In genomic region chr1:6205849-6206845, GRCh38 we compare ENCODE assay signal across 8 cellular contexts. TPM values are rescaled to one million over a fixed set of nuclear protein-coding genes. Genes with fewer than 3 reads are reported as not detected.
DNase-seq lines count a peak whose midpoint lies in the region; ATAC-seq and TF ChIP-seq lines count a peak whose summit lies in the region.

Gene RNF207, plus strand, starts transcription at chr1:6206119. Its CDS starts 417 bp downstream, at chr1:6206536.

- H3K27me3 ChIP-seq in naive thymus-derived CD4-positive, alpha-beta T cell (ENCODE audit: control insufficient read depth in 2 of 2, insufficient read depth in 2 of 2, low read length in 2 of 2) = peaks cover 0 to 8% of the 10 kb centered on the region in 2 donors
- H3K27me3 ChIP-seq in subcutaneous abdominal adipose tissue (ENCODE audit: control insufficient read depth in 5 of 5, insufficient read depth in 4 of 5, low read length in 5 of 5) = peaks cover 0 to 10% (median 5%) of the 10 kb centered on the region in 5 donors

- intact Hi-C loops in CD14-positive monocyte (cut with micrococcal nuclease) = loop anchor here in 1 of 2 donors (10.0 kb wide), 1 partner anchor 151 kb away; no protein-coding TSS in a partner anchor
- intact Hi-C loops in naive thymus-derived CD4-positive, alpha-beta T cell (cut with micrococcal nuclease) = loop anchor here (1.0 to 10.0 kb wide), 3 partner anchors 29 to 396 kb away; partner anchors contain the start of genes ICMT (in 1 of the 2) and KLHL21 (in 1 of the 2)

- H3K36me3 Mint-ChIP-seq in CD14-positive monocyte = peaks cover 0 to 3% of the 10 kb centered on the region in 2 donors
- H3K36me3 Mint-ChIP-seq in naive thymus-derived CD4-positive, alpha-beta T cell = peaks cover 0 to 11% (median 0%) of the 10 kb centered on the region in 5 donors

- peaks cover 0 to 24% (median 3%) of the 10 kb centered on the region in 7 donors for H3K9me3 Mint-ChIP-seq in CD14-positive monocyte
- peaks cover 0 to 2% (median 0%) of the 10 kb centered on the region in 11 donors for H3K9me3 Mint-ChIP-seq in naive thymus-derived CD4-positive, alpha-beta T cell

- no peaks in the 10 kb centered on the region for H3K9me3 ChIP-seq in naive thymus-derived CD4-positive, alpha-beta T cell (ENCODE audit: control insufficient read depth in 2 of 3, low read length in 3 of 3)
- H3K9me3 ChIP-seq in subcutaneous abdominal adipose tissue (ENCODE audit: control insufficient read depth in 5 of 5, low read length in 5 of 5) = no peaks in the 10 kb centered on the region

- TF ChIP-seq CTCF in CD14-positive monocyte (IDR thresholded peaks at IDR 0.05) = no peak
- no peak for TF ChIP-seq CTCF in LNCaP clone FGC (IDR thresholded peaks at IDR 0.05; ENCODE audit: control insufficient read depth, extremely low read depth, insufficient read depth)

- DNase-seq in CD14-positive monocyte (ENCODE audit: low spot score) = no peak
- peak; percentile 27 for DNase-seq in LNCaP clone FGC (ENCODE audit: low read depth)
- DNase-seq in activated CD8-positive, alpha-beta memory T cell treated with anti-CD3 and anti-CD28 coated beads for 4 hours (ENCODE audit: low read depth in 2 of 2) = peak; percentile 12 to 29
- DNase-seq in epithelial cell of prostate (ENCODE audit: low read depth, low spot score) = no peak
- peak in 5 of 9 donors; percentile 21 to 86 (median 28) for DNase-seq in naive thymus-derived CD4-positive, alpha-beta T cell
- no peak for DNase-seq in NCI-H2081 treated with DMSO at 0.1 percent for 48 hours (lab: John Stamatoyannopoulos, UW)

- ATAC-seq in GM19397 (IDR thresholded peaks at IDR 0.05; ENCODE audit: unreplicated experiment) = peak; percentile 46
- ATAC-seq in naive thymus-derived CD4-positive, alpha-beta T cell = peak; percentile 67

- H3K27ac Mint-ChIP-seq in CD14-positive monocyte = no peak within 1 kb of the TSS
- peak within 1 kb of the TSS in 2 of 9 donors; percentile 36 to 69 for H3K27ac Mint-ChIP-seq in naive thymus-derived CD4-positive, alpha-beta T cell

- H3K36me3 ChIP-seq in naive thymus-derived CD4-positive, alpha-beta T cell (ENCODE audit: control insufficient read depth in 2 of 3, insufficient read depth in 3 of 3, low read length in 3 of 3) = no peaks in the 10 kb centered on the region
- H3K36me3 ChIP-seq in subcutaneous abdominal adipose tissue (ENCODE audit: control insufficient read depth in 5 of 5, insufficient read depth in 5 of 5, low read length in 5 of 5) = no peaks in the 10 kb centered on the region

- peaks cover 0 to 5% of the 10 kb centered on the region in 2 donors for H3K4me1 ChIP-seq in naive thymus-derived CD4-positive, alpha-beta T cell (ENCODE audit: control insufficient read depth in 2 of 2, insufficient read depth in 2 of 2, low read length in 2 of 2)
- H3K4me1 ChIP-seq in subcutaneous abdominal adipose tissue (ENCODE audit: control insufficient read depth in 5 of 5, insufficient read depth in 5 of 5, low read length in 5 of 5) = peaks cover 2 to 47% (median 37%) of the 10 kb centered on the region in 5 donors

- POLR2A ChIA-PET in naive thymus-derived CD4-positive, alpha-beta T cell (lab: Charles Lee) = interaction anchor here (0.9 kb wide), 1 partner anchor 89 kb away, joined by 3 read pairs; no protein-coding TSS in a partner anchor

- peak within 1 kb of the TSS; percentile 61 for H3K4me3 ChIP-seq in LNCaP clone FGC (ENCODE audit: low read depth, low read length)
- peak within 1 kb of the TSS; percentile 58 for H3K4me3 ChIP-seq in naive thymus-derived CD4-positive, alpha-beta T cell (ENCODE audit: low read length)
- peak within 1 kb of the TSS; percentile 47 to 69 (median 58) for H3K4me3 ChIP-seq in subcutaneous abdominal adipose tissue (ENCODE audit: low read depth in 1 of 5, low read length in 5 of 5)

- peaks cover 22% of the 10 kb centered on the region for H3K4me1 Mint-ChIP-seq in CD14-positive monocyte
- H3K4me1 Mint-ChIP-seq in naive thymus-derived CD4-positive, alpha-beta T cell = peaks cover 3 to 23% (median 13%) of the 10 kb centered on the region in 7 donors

- peak within 1 kb of the TSS in 3 of 5 donors; percentile 45 to 66 (median 64) for H3K9ac ChIP-seq in subcutaneous abdominal adipose tissue (ENCODE audit: low read length in 5 of 5)

- CTCF ChIA-PET in naive thymus-derived CD4-positive, alpha-beta T cell (lab: Charles Lee) = interaction anchor here (0.6 to 1.3 kb wide), 2 partner anchors 16 to 24 kb away, joined by 3 to 4 read pairs; no protein-coding TSS in a partner anchor

- peaks cover 45 to 81% (median 60%) of the 10 kb centered on the region in 3 donors for H3K27me3 Mint-ChIP-seq in CD14-positive monocyte (ENCODE audit: low read depth in 3 of 3)
- peaks cover 0 to 19% (median 6%) of the 10 kb centered on the region in 5 donors for H3K27me3 Mint-ChIP-seq in naive thymus-derived CD4-positive, alpha-beta T cell

- peak within 1 kb of the TSS; percentile 58 to 87 for H3K4me3 Mint-ChIP-seq in CD14-positive monocyte
- H3K4me3 Mint-ChIP-seq in naive thymus-derived CD4-positive, alpha-beta T cell = peak within 1 kb of the TSS; percentile 60 to 88 (median 80)

- H3K27ac ChIP-seq in epithelial cell of prostate (peak within 1 kb of the TSS; percentile 77), subcutaneous abdominal adipose tissue (ENCODE audit: low read depth, low read length) (no peak within 1 kb of the TSS)
- no peak within 1 kb of the TSS for H3K27ac ChIP-seq in naive thymus-derived CD4-positive, alpha-beta T cell (ENCODE audit: low read depth, low read length)

RNA-seq across cellular contexts. Expression of gene RNF207, which starts in this region (rescaled TPM):
- under 1 TPM in 1 of 2 donors, not detected in 1; 0.10 TPM for polyA plus RNA-seq in CD14-positive monocyte
- 10 to 100 TPM in 1 of 5 experiments, 1 to 10 TPM in 2, under 1 TPM in 2; 0.81 to 83.6 (median 3.1) TPM for total RNA-seq in naive thymus-derived CD4-positive, alpha-beta T cell
- under 1 TPM; 0.09 to 0.17 TPM for polyA plus RNA-seq in naive thymus-derived CD4-positive, alpha-beta T cell

Comparison
In these comparisons a context has a peak if more than half of its experiments do, and no peak if none do; other contexts are left out.
1. DNase-seq: peak in LNCaP clone FGC (single experiment), activated CD8-positive, alpha-beta memory T cell treated with anti-CD3 and anti-CD28 coated beads for 4 hours (2 of 2) and naive thymus-derived CD4-positive, alpha-beta T cell (5 of 9); none in CD14-positive monocyte (single experiment), epithelial cell of prostate (single experiment) and NCI-H2081 treated with DMSO at 0.1 percent for 48 hours (single experiment).
2. Peak in every context shown above with its lines, with median percentiles within 50 percentile points of each other: H3K4me3 ChIP-seq.